In genomic region chr1:94522304-94522703, GRCh38 we compare ENCODE assay signal across 1 cellular context.
TF ChIP-seq lines count a peak whose summit lies in the region.

No MANE protein-coding gene starts in this region.

TF ChIP-seq in GM23338, 12 proteins besides CTCF, POLR2A, EP300 and RAD21 (continued from another document):
- TF ChIP-seq, protein P1, sequence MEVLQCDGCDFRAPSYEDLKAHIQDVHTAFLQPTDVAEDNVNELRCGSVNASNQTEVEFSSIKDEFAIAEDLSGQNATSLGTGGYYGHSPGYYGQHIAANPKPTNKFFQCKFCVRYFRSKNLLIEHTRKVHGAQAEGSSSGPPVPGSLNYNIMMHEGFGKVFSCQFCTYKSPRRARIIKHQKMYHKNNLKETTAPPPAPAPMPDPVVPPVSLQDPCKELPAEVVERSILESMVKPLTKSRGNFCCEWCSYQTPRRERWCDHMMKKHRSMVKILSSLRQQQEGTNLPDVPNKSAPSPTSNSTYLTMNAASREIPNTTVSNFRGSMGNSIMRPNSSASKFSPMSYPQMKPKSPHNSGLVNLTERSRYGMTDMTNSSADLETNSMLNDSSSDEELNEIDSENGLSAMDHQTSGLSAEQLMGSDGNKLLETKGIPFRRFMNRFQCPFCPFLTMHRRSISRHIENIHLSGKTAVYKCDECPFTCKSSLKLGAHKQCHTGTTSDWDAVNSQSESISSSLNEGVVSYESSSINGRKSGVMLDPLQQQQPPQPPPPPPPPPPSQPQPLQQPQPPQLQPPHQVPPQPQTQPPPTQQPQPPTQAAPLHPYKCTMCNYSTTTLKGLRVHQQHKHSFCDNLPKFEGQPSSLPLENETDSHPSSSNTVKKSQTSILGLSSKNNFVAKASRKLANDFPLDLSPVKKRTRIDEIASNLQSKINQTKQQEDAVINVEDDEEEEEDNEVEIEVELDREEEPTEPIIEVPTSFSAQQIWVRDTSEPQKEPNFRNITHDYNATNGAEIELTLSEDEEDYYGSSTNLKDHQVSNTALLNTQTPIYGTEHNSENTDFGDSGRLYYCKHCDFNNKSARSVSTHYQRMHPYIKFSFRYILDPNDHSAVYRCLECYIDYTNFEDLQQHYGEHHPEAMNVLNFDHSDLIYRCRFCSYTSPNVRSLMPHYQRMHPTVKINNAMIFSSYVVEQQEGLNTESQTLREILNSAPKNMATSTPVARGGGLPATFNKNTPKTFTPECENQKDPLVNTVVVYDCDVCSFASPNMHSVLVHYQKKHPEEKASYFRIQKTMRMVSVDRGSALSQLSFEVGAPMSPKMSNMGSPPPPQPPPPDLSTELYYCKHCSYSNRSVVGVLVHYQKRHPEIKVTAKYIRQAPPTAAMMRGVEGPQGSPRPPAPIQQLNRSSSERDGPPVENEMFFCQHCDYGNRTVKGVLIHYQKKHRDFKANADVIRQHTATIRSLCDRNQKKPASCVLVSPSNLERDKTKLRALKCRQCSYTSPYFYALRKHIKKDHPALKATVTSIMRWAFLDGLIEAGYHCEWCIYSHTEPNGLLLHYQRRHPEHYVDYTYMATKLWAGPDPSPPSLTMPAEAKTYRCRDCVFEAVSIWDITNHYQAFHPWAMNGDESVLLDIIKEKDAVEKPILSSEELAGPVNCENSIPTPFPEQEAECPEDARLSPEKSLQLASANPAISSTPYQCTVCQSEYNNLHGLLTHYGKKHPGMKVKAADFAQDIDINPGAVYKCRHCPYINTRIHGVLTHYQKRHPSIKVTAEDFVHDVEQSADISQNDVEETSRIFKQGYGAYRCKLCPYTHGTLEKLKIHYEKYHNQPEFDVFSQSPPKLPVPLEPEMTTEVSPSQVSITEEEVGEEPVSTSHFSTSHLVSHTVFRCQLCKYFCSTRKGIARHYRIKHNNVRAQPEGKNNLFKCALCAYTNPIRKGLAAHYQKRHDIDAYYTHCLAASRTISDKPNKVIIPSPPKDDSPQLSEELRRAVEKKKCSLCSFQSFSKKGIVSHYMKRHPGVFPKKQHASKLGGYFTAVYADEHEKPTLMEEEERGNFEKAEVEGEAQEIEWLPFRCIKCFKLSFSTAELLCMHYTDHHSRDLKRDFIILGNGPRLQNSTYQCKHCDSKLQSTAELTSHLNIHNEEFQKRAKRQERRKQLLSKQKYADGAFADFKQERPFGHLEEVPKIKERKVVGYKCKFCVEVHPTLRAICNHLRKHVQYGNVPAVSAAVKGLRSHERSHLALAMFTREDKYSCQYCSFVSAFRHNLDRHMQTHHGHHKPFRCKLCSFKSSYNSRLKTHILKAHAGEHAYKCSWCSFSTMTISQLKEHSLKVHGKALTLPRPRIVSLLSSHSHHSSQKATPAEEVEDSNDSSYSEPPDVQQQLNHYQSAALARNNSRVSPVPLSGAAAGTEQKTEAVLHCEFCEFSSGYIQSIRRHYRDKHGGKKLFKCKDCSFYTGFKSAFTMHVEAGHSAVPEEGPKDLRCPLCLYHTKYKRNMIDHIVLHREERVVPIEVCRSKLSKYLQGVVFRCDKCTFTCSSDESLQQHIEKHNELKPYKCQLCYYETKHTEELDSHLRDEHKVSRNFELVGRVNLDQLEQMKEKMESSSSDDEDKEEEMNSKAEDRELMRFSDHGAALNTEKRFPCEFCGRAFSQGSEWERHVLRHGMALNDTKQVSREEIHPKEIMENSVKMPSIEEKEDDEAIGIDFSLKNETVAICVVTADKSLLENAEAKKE (CRISPR knock-in tag; IDR thresholded peaks at IDR 0.05) = no peak
- TF ChIP-seq EZH2phosphoT487 (IDR thresholded peaks at IDR 0.05; ENCODE audit: unreplicated experiment) = no peak
- TF ChIP-seq ZNF331 (CRISPR knock-in tag; IDR thresholded peaks at IDR 0.05; ENCODE audit: low read depth) = no peak
- TF ChIP-seq POLR2AphosphoS5 (IDR thresholded peaks at IDR 0.05; ENCODE audit: low read depth) = no peak
